Comparison of ENCODE assay signal across 8 cellular contexts in the genomic region with DNA sequence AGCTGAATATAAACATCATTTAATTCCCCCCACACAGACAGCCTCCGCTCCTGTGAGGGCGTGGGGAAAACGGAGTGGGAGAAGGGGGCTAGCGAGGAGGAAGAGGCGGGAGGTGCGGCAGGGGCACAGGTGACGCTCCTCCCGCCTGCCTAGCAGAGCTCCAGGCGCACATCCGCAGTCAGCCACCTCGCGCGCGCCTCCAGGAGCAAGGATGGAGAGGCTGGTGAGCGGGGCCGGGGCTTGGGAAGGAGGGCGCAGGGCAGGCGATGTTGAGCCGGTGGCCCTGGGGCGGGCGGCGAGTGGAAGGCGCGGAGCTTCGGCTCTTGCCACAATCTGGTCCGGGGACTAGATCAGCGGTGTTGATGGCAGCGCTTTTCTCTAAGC. TPM values are rescaled to one million over a fixed set of nuclear protein-coding genes. Genes with fewer than 3 reads are reported as not detected.
DNase-seq lines count a peak whose midpoint lies in the region; ATAC-seq and TF ChIP-seq lines count a peak whose summit lies in the region.

A gene with protein sequence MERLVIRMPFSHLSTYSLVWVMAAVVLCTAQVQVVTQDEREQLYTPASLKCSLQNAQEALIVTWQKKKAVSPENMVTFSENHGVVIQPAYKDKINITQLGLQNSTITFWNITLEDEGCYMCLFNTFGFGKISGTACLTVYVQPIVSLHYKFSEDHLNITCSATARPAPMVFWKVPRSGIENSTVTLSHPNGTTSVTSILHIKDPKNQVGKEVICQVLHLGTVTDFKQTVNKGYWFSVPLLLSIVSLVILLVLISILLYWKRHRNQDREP (plus strand): TSS at position 155 of the 384 bp plus-strand sequence. CDS start 57 bp downstream, at position 212.

- H3K4me3 ChIP-seq in foreskin fibroblast (ENCODE audit: low read depth in 1 of 2, low read length in 2 of 2), result peak within 1 kb of the TSS; percentile 39 to 55
- H3K4me3 ChIP-seq in neuron (ENCODE audit: low read length), result peak within 1 kb of the TSS; percentile 93
- peak within 1 kb of the TSS; percentile 61 for H3K4me3 ChIP-seq in suprapubic skin

- DNase-seq in ELF-1 (ENCODE audit: low read depth, low spot score) (peak; percentile 87), NCI-H526 treated with DMSO at 0.1 percent for 48 hours (lab: John Stamatoyannopoulos, UW) (peak; percentile 33), foreskin fibroblast (peak; percentile 9 to 55), suprapubic skin (ENCODE audit: low spot score in 2 of 2) (no peak), RPMI8226 (no peak)
- DNase-seq in activated T-helper 9 cell treated with anti-CD3 and anti-CD28 coated beads, Interleukin-2, amount 50 U/mL, for 16 hours (ENCODE audit: low read depth), result peak; percentile 22

- TF ChIP-seq CTCF in foreskin fibroblast (IDR thresholded peaks at IDR 0.05; ENCODE audit: low read depth, low read length), result no peak
- TF ChIP-seq CTCF in suprapubic skin (IDR thresholded peaks at IDR 0.05), result no peak

- H3K27me3 ChIP-seq in neuron (ENCODE audit: insufficient read depth, low read length), result no peaks in the 10 kb centered on the region
- H3K27me3 ChIP-seq in suprapubic skin, result peaks cover 8% of the 10 kb centered on the region

- peak within 1 kb of the TSS; percentile 71 for H3K27ac ChIP-seq in suprapubic skin

- H3K9me3 ChIP-seq in neuron (ENCODE audit: low read length) (no peaks in the 10 kb centered on the region), suprapubic skin (no peaks in the 10 kb centered on the region)

- 1% methylated on average over 19 of the region's 28 CpGs for WGBS in suprapubic skin

- TF ChIP-seq EP300 in suprapubic skin (IDR thresholded peaks at IDR 0.05), result no peak

- H3K36me3 ChIP-seq in neuron (ENCODE audit: insufficient read depth, low read length), result no peaks in the 10 kb centered on the region
- no peaks in the 10 kb centered on the region for H3K36me3 ChIP-seq in suprapubic skin

- ATAC-seq in HG02678 (IDR thresholded peaks at IDR 0.05; ENCODE audit: unreplicated experiment), result peak; percentile 71

- H3K4me1 ChIP-seq in neuron (ENCODE audit: insufficient read depth, low read length), result peaks cover 5% of the 10 kb centered on the region
- H3K4me1 ChIP-seq in suprapubic skin, result peaks cover 9% of the 10 kb centered on the region

- TF ChIP-seq POLR2A in suprapubic skin (IDR thresholded peaks at IDR 0.05), result no peak

- peak within 1 kb of the TSS; percentile 89 for H2AFZ ChIP-seq in neuron (ENCODE audit: low read depth, low read length)

RNA-seq across cellular contexts. Expression of the gene that starts here (rescaled TPM):
- total RNA-seq in suprapubic skin, result 1 to 10 TPM; 2.7 to 5.3 (median 3.6) TPM

Comparison
In these comparisons a context has a peak if more than half of its experiments do, and no peak if none do; other contexts are left out.
1. DNase-seq: peak in ELF-1 (single experiment), NCI-H526 treated with DMSO at 0.1 percent for 48 hours (single experiment), activated T-helper 9 cell treated with anti-CD3 and anti-CD28 coated beads, Interleukin-2, amount 50 U/mL, for 16 hours (single experiment) and foreskin fibroblast (2 of 2); none in suprapubic skin (0 of 2) and RPMI8226 (single experiment).
2. Peak in every context shown above with its lines, with median percentiles within 50 percentile points of each other: H3K4me3 ChIP-seq.